Comparison of ENCODE assay signal across 8 cellular contexts in genomic region chr19:43527860-43528622, GRCh38. TPM values are rescaled to one million over a fixed set of nuclear protein-coding genes. Genes with fewer than 3 reads are reported as not detected.
DNase-seq lines count a peak whose midpoint lies in the region; ATAC-seq and TF ChIP-seq lines count a peak whose summit lies in the region.

No MANE protein-coding gene starts in this region.

- H3K27ac ChIP-seq in VCaP (peak overlapping the region; percentile 76; the same call in 1 of the 2 replicates), left lung (peak overlapping the region; percentile 82 to 84), vagina (peak overlapping the region; percentile 84)

- no peaks in the 10 kb centered on the region for H3K9me3 ChIP-seq in left lung
- no peaks in the 10 kb centered on the region for H3K9me3 ChIP-seq in vagina

- no peaks in the 10 kb centered on the region for H3K36me3 ChIP-seq in left lung
- no peaks in the 10 kb centered on the region for H3K36me3 ChIP-seq in vagina

- ATAC-seq in left lung (no peak), GM21423 (IDR thresholded peaks at IDR 0.05; ENCODE audit: unreplicated experiment) (no peak)

- TF ChIP-seq POLR2A in vagina (IDR thresholded peaks at IDR 0.05), result no peak

- peaks cover 19 to 40% of the 10 kb centered on the region in 2 donors for H3K4me1 ChIP-seq in left lung
- H3K4me1 ChIP-seq in vagina, result peaks cover 51% of the 10 kb centered on the region

- TF ChIP-seq CTCF in VCaP (conservative IDR thresholded peaks at IDR 0.05), result no peak
- no peak for TF ChIP-seq CTCF in left lung (IDR thresholded peaks at IDR 0.05)
- no peak for TF ChIP-seq CTCF in vagina (IDR thresholded peaks at IDR 0.05)

- H3K27me3 ChIP-seq in left lung, result no peaks in the 10 kb centered on the region
- H3K27me3 ChIP-seq in vagina, result no peaks in the 10 kb centered on the region

- DNase-seq in stimulated activated CD4-positive, alpha-beta T cell treated with anti-CD3 and anti-CD28 coated beads, Interleukin-4, amount 100 ng/mL, for 24 hours, result peak; percentile 21
- DNase-seq in stimulated activated CD4-positive, alpha-beta T cell treated with anti-CD3 and anti-CD28 coated beads, Interleukin-4, amount 100 ng/mL, for 4 hours, result no peak
- DNase-seq in left lung (no peak), vagina (ENCODE audit: extremely low spot score in 2 of 2) (no peak), NCI-H446 (lab: John Stamatoyannopoulos, UW) (no peak)
- no peak for DNase-seq in activated CD8-positive, alpha-beta memory T cell treated with anti-CD3 and anti-CD28 coated beads for 24 hours

- intact Hi-C loops in left lung (cut with DNase I) (loop anchor here in 1 of 2 donors (10.0 kb wide), 1 partner anchor 83 kb away; no protein-coding TSS in a partner anchor), vagina (cut with DNase I) (no loop called here)

- peak overlapping the region; percentile 83 to 92 for H3K4me3 ChIP-seq in left lung
- peak overlapping the region in 1 of 2 donors; percentile 77 for H3K4me3 ChIP-seq in vagina

RNA-seq across cellular contexts. Expression of gene ETHE1, which starts 1.0 kb away (rescaled TPM):
- total RNA-seq in left lung (10 to 100 TPM; 37.5 to 39.8 TPM), vagina (74.4 TPM)

RNA-seq across cellular contexts. Expression of gene ZNF575, which starts 4.9 kb away (rescaled TPM):
- total RNA-seq in left lung (1 to 10 TPM; 2.1 to 2.5 TPM), vagina (2.9 TPM)

RNA-seq across cellular contexts. Expression of gene PHLDB3, which starts 23.5 kb away (rescaled TPM):
- total RNA-seq in left lung (1 to 10 TPM; 4.5 to 8.3 TPM), vagina (24.3 TPM)

RNA-seq across cellular contexts. Expression of gene XRCC1, which starts 47.3 kb away (rescaled TPM):
- 10 to 100 TPM; 25.2 to 30.6 TPM for total RNA-seq in left lung
- total RNA-seq in vagina, result 20.9 TPM

RNA-seq across cellular contexts. Expression of gene PINLYP, which starts 47.6 kb away (rescaled TPM):
- total RNA-seq in left lung (1 to 10 TPM; 6.2 to 7.1 TPM), vagina (8.8 TPM)
